In the genomic region with DNA sequence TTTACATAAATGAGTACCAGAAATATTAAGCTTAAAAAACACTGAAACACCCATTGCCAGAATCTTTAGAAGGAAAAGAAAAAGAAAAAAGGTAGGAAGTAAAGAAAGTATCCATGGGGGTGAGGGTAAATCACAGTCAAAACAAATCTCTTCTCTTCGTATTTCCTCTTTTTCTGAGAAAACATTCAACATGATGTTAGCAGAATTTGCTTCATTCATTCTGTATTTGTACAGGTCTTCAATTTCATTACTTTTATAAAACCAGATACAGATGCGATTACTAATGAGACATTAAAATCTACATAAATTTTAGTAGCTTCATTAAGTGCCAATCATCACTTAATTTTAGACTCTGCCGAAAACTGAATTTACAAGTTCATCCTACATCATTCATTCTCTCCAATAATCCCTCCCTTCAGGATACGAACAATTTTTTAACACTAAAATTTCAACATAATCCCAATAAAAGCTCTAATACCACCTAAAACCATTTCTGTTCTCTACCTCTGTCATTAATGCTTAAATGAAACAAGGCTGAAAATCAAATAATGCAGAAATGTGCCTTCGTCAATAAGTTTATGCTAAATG, we compare ENCODE assay signal across 8 cellular contexts. TPM values are rescaled to one million over a fixed set of nuclear protein-coding genes. Genes with fewer than 3 reads are reported as not detected.
DNase-seq lines count a peak whose midpoint lies in the region; ATAC-seq, FAIRE-seq and TF ChIP-seq lines count a peak whose summit lies in the region.

No MANE protein-coding gene starts in this region.

- H3K14ac ChIP-seq in H9 (ENCODE audit: insufficient read depth, low read length), result no peak overlapping the region

- no peaks in the 10 kb centered on the region for H3K9me3 Mint-ChIP-seq in CD8-positive, alpha-beta T cell
- no peaks in the 10 kb centered on the region for H3K9me3 Mint-ChIP-seq in H9

- in situ Hi-C loops in K562 (cut with MboI), result no loop called here

- TF ChIP-seq POLR2A in K562 (conservative IDR thresholded peaks at IDR 0.05), result no peak

- H3K9ac ChIP-seq in H9 (ENCODE audit: extremely low read depth, insufficient read length, low read length) (no peak overlapping the region), K562 (ENCODE audit: insufficient read depth in 1 of 2, low read depth in 2 of 2, low read length in 2 of 2) (no peak overlapping the region)

- DNase-seq in CD8-positive, alpha-beta T cell, result no peak
- no peak for DNase-seq in H9
- no peak for DNase-seq in K562 (ENCODE audit: extremely low read depth in 1 of 4, low spot score in 3 of 4)
- DNase-seq in LoVo (ENCODE audit: low spot score), result no peak
- DNase-seq in NCI-H345 (lab: John Stamatoyannopoulos, UW), result no peak
- DNase-seq in stimulated activated CD8-positive, alpha-beta memory T cell treated with anti-CD3 and anti-CD28 coated beads, Interleukin-4, amount 100 ng/mL, for 48 hours, result no peak

- peak overlapping the region; percentile 95 for H3K4me3 Mint-ChIP-seq in CD8-positive, alpha-beta T cell
- H3K4me3 Mint-ChIP-seq in H9, result peak overlapping the region in 1 of 2 experiments; percentile 56; a peak in 4 of 5 replicates

- H2BK15ac ChIP-seq in H9 (ENCODE audit: low read depth, low read length), result no peak overlapping the region

- no peak for TF ChIP-seq CTCF in CD8-positive, alpha-beta T cell (IDR thresholded peaks at IDR 0.05)
- TF ChIP-seq CTCF in H9 (conservative IDR thresholded peaks at IDR 0.05) (no peak), K562 (IDR thresholded peaks at IDR 0.05 in 2 of 3, conservative IDR thresholded peaks at IDR 0.05 in 1 of 3; ENCODE audit: insufficient read depth in 2 of 3, low read depth in 1 of 3, low read length in 3 of 3) (no peak)

- H3K4ac ChIP-seq in H9 (ENCODE audit: low read depth, low read length), result no peak overlapping the region

- peaks cover 31% of the 10 kb centered on the region for H3K36me3 Mint-ChIP-seq in CD8-positive, alpha-beta T cell
- H3K36me3 Mint-ChIP-seq in H9 (ENCODE audit: insufficient read depth in 1 of 3, low read depth in 3 of 3), result peaks cover 0 to 12% (median 0%) of the 10 kb centered on the region in 3 experiments; a peak in 2 of 7 replicates

- peaks cover 86% of the 10 kb centered on the region for H3K4me1 ChIP-seq in CD8-positive, alpha-beta T cell (ENCODE audit: insufficient read depth, low read length)
- H3K4me1 ChIP-seq in H9 (ENCODE audit: insufficient read depth, low read length) (peaks cover 3% of the 10 kb centered on the region), K562 (replicated peaks in 1 of 2; ENCODE audit: control insufficient read depth in 2 of 2, insufficient read depth in 2 of 2, low read length in 2 of 2) (peaks cover 0 to 15% of the 10 kb centered on the region in 2 experiments; a peak in 2 of 5 replicates), muscle layer of duodenum (ENCODE audit: control insufficient read depth in 1 of 2, insufficient read depth in 2 of 2, low read length in 2 of 2) (peaks cover 14 to 61% of the 10 kb centered on the region in 2 donors)

- no peaks in the 10 kb centered on the region for H3K79me2 ChIP-seq in H9 (ENCODE audit: insufficient read depth, low read length)
- H3K79me2 ChIP-seq in K562 (ENCODE audit: control insufficient read depth, insufficient read depth, low read length), result peaks cover 98% of the 10 kb centered on the region

- no peak overlapping the region for H2BK12ac ChIP-seq in H9 (ENCODE audit: insufficient read length, low read depth, low read length)

- no peaks in the 10 kb centered on the region for H3K36me3 ChIP-seq in CD8-positive, alpha-beta T cell (ENCODE audit: insufficient read depth, low read length)
- H3K36me3 ChIP-seq in K562 (ENCODE audit: control insufficient read depth, insufficient read depth, low read length) (peaks cover 20% of the 10 kb centered on the region), muscle layer of duodenum (ENCODE audit: control insufficient read depth in 1 of 2, insufficient read depth in 2 of 2, low read length in 2 of 2) (peaks cover 12 to 14% of the 10 kb centered on the region in 2 donors)

- ATAC-seq in CD8-positive, alpha-beta T cell, result no peak
- no peak for ATAC-seq in K562
- ATAC-seq in HG03354 (IDR thresholded peaks at IDR 0.05; ENCODE audit: poor library complexity, severe bottlenecking, unreplicated experiment), result no peak

- BruUV-seq in K562 (replicated peaks; lab: Mats Ljungman, UMichigan), result no TSS peak

- H2AFZ ChIP-seq in H9 (ENCODE audit: low read length) (no peak overlapping the region), K562 (ENCODE audit: low read depth, low read length) (no peak overlapping the region)

- CTCF ChIA-PET in CD8-positive, alpha-beta T cell (lab: Charles Lee), result interaction anchor here (1.1 kb wide), 1 partner anchor 429 kb away, joined by 3 read pairs; no protein-coding TSS in a partner anchor
- CTCF ChIA-PET in K562 (lab: Yijun Ruan, JAX; ENCODE audit: low intra/inter-chr PET ratio), result no interaction called here

- no peak overlapping the region for H3K56ac ChIP-seq in H9 (ENCODE audit: insufficient read length, low read depth, low read length)

- H4K8ac ChIP-seq in H9 (replicated peaks; ENCODE audit: insufficient read length, low read depth, low read length), result no peak overlapping the region

- H3K4me2 ChIP-seq in H9 (ENCODE audit: insufficient read depth, insufficient read length, low read length), result no peak overlapping the region
- H3K4me2 ChIP-seq in K562 (ENCODE audit: insufficient read depth, low read length), result no peak overlapping the region

- H2BK5ac ChIP-seq in H9 (ENCODE audit: insufficient read length, low read length), result no peak overlapping the region

- no peaks in the 10 kb centered on the region for H3K9me1 ChIP-seq in K562 (ENCODE audit: control insufficient read depth, insufficient read depth, low read length)

- H3K27ac Mint-ChIP-seq in CD8-positive, alpha-beta T cell, result no peak overlapping the region
- H3K27ac Mint-ChIP-seq in H9, result peak overlapping the region; percentile 50 to 86 (median 59); a peak in 5 of 7 replicates

- POLR2A ChIA-PET in CD8-positive, alpha-beta T cell (lab: Charles Lee), result interaction anchor here (0.7 to 1.4 kb wide), 3 partner anchors 51 to 450 kb away, joined by 3 to 4 read pairs (median 3); no protein-coding TSS in a partner anchor
- POLR2A ChIA-PET in K562 (lab: Yijun Ruan, JAX), result interaction anchor here (0.7 to 1.7 kb wide), 2 partner anchors 183 to 226 kb away, joined by 3 read pairs; no protein-coding TSS in a partner anchor

- TF ChIP-seq EP300 in K562 (IDR thresholded peaks at IDR 0.05; ENCODE audit: low read length), result no peak

- no peaks in the 10 kb centered on the region for H3K27me3 ChIP-seq in CD8-positive, alpha-beta T cell (ENCODE audit: insufficient read depth, low read length)
- H3K27me3 ChIP-seq in H9 (ENCODE audit: insufficient read depth, low read length), result no peaks in the 10 kb centered on the region; the same call in 1 of the 2 replicates
- no peaks in the 10 kb centered on the region for H3K27me3 ChIP-seq in K562 (ENCODE audit: control insufficient read depth in 2 of 2, insufficient read depth in 2 of 2, low read length in 2 of 2)
- no peaks in the 10 kb centered on the region for H3K27me3 ChIP-seq in muscle layer of duodenum (ENCODE audit: low read depth, low read length)

- no peak overlapping the region for H4K5ac ChIP-seq in H9 (ENCODE audit: insufficient read length, low read depth, low read length)

- H3K4me3 ChIP-seq in CD8-positive, alpha-beta T cell (ENCODE audit: low read depth, low read length), result no peak overlapping the region
- no peak overlapping the region for H3K4me3 ChIP-seq in K562
- peak overlapping the region; percentile 43 to 96 for H3K4me3 ChIP-seq in muscle layer of duodenum (ENCODE audit: low read depth in 1 of 2, low read length in 2 of 2)

- no peak for FAIRE-seq in K562 (lab: Jason Lieb, UNC)

- no peaks in the 10 kb centered on the region for H3K27me3 Mint-ChIP-seq in CD8-positive, alpha-beta T cell (ENCODE audit: low read depth)
- peaks cover 11% of the 10 kb centered on the region for H3K27me3 Mint-ChIP-seq in H9 (ENCODE audit: low read depth)

- H3K79me1 ChIP-seq in H9 (ENCODE audit: insufficient read depth, low read depth, low read length, poor library complexity, severe bottlenecking), result no peaks in the 10 kb centered on the region

- H3K4me1 Mint-ChIP-seq in CD8-positive, alpha-beta T cell (ENCODE audit: low read depth), result peaks cover 84% of the 10 kb centered on the region
- H3K4me1 Mint-ChIP-seq in H9, result peaks cover 71 to 74% of the 10 kb centered on the region in 2 experiments

- no peak overlapping the region for H3T11ph ChIP-seq in H9 (ENCODE audit: low read length)

- no peak overlapping the region for H3K18ac ChIP-seq in H9 (ENCODE audit: insufficient read length, low read depth, low read length)

- H2BK20ac ChIP-seq in H9 (ENCODE audit: low read depth, low read length, poor library complexity, severe bottlenecking), result no peak overlapping the region

- no peak overlapping the region for H2AK5ac ChIP-seq in H9 (ENCODE audit: insufficient read length, low read length)

- no peaks in the 10 kb centered on the region for H3K23me2 ChIP-seq in H9 (ENCODE audit: insufficient read length, low read depth, low read length, poor library complexity, severe bottlenecking)

- no peaks in the 10 kb centered on the region for H4K20me1 ChIP-seq in H9 (ENCODE audit: control insufficient read depth, insufficient read depth, insufficient read length)
- peaks cover 21% of the 10 kb centered on the region for H4K20me1 ChIP-seq in K562 (replicated peaks; ENCODE audit: control insufficient read depth, insufficient read depth, low read length)

- no peak overlapping the region for H3K27ac ChIP-seq in CD8-positive, alpha-beta T cell (ENCODE audit: low read depth, low read length)
- H3K27ac ChIP-seq in H9 (ENCODE audit: insufficient read length, low read depth, low read length), result no peak overlapping the region
- no peak overlapping the region for H3K27ac ChIP-seq in K562 (ENCODE audit: extremely low read depth, low read depth, low read length)
- peak overlapping the region; percentile 14 for H3K27ac ChIP-seq in muscle layer of duodenum (ENCODE audit: low read length)

- no peak overlapping the region for H4K91ac ChIP-seq in H9 (ENCODE audit: insufficient read length, low read depth, low read length)

- intact Hi-C loops in CD8-positive, alpha-beta T cell (cut with DNase I, micrococcal nuclease), result no loop called here
- intact Hi-C loops in K562 (cut with micrococcal nuclease), result no loop called here

- no peaks in the 10 kb centered on the region for H3K9me3 ChIP-seq in CD8-positive, alpha-beta T cell (ENCODE audit: low read length)
- H3K9me3 ChIP-seq in H9 (ENCODE audit: control insufficient read depth, low read depth, low read length), result no peaks in the 10 kb centered on the region
- H3K9me3 ChIP-seq in K562 (replicated peaks; ENCODE audit: control insufficient read depth, insufficient read depth, low read depth, low read length), result no peaks in the 10 kb centered on the region
- no peaks in the 10 kb centered on the region for H3K9me3 ChIP-seq in muscle layer of duodenum (ENCODE audit: control insufficient read depth in 1 of 2, low read length in 2 of 2)

- WGBS in H9 (ENCODE audit: extremely low coverage, insufficient read length, low lambda C conversion rate), result 100% methylated on average over 2 of the region's 5 CpGs
- 61% methylated on average over 5 of the region's 5 CpGs for WGBS in K562 (ENCODE audit: insufficient coverage, low coverage, missing lambda C conversion rate)

- H3K23ac ChIP-seq in H9 (ENCODE audit: insufficient read length, low read depth, low read length), result no peak overlapping the region

- no peak overlapping the region for H2BK120ac ChIP-seq in H9 (ENCODE audit: low read depth, low read length, poor library complexity, severe bottlenecking)

- no peak for TF ChIP-seq RAD21 in K562 (CRISPR knock-in tag; conservative IDR thresholded peaks at IDR 0.05 in 1 of 2, IDR thresholded peaks at IDR 0.05 in 1 of 2)

RNA-seq across cellular contexts. Expression of a gene that starts 7.0 kb away (rescaled TPM):
- total RNA-seq in CD8-positive, alpha-beta T cell, result 100 to 1,000 TPM; 179 to 181 TPM
- total RNA-seq in H9 (2021) (26.5 and 31.4 TPM in 2 replicates), K562 (2014; rRNA removed) (13.3 and 14.2 TPM in 2 replicates), K562 (2014; rRNA removed; fragmentation: Illumina TruSeq; extraction: Trizol) (25.0 and 29.3 TPM in 2 replicates), K562 (2015; rRNA removed; fragmentation: Illumina TruSeq; extraction: Trizol) (26.2 and 27.5 TPM in 2 replicates), K562 (2021) (33.5 and 36.0 TPM in 2 replicates)
- 33.0 and 42.8 TPM in 2 replicates for total RNA-seq in K562 (2011; cell fraction: chromatin; rRNA removed; ENCODE audit: low replicate concordance)
- total RNA-seq in K562 (2011; cell fraction: nucleolus; rRNA removed), result 9.5 and 12.0 TPM in 2 replicates
- total RNA-seq in K562 (2011; cell fraction: nucleoplasm; rRNA removed), result 15.3 and 17.5 TPM in 2 replicates
- polyA plus RNA-seq in K562 (2011; rRNA removed) (12.2 and 15.0 TPM in 2 replicates), K562 (2014; fragmentation: Illumina TruSeq; extraction: Trizol) (16.5 and 17.5 TPM in 2 replicates), K562 (2014; fragmentation: Nextera tagmentation; extraction: Ambion mirVana) (10 to 100 TPM in 1 of 2 experiments, 1 to 10 TPM in 1; 8.2 to 10.1 TPM), K562 (2014; rRNA removed) (10.1 and 10.4 TPM in 2 replicates)
- polyA plus RNA-seq in K562 (2011; cell fraction: cytosol; rRNA removed), result 4.2 and 7.2 TPM in 2 replicates
- 6.0 and 8.1 TPM in 2 replicates for polyA plus RNA-seq in K562 (2011; cell fraction: nucleus; rRNA removed)
- 14.5 and 14.6 TPM in 2 replicates for polyA plus RNA-seq in K562 (2012)
- 36.4 and 41.1 TPM in 2 replicates for polyA minus RNA-seq in K562 (2011; rRNA and poly(A)+ RNA removed)
- 12.2 and 16.9 TPM in 2 replicates for polyA minus RNA-seq in K562 (2011; cell fraction: cytosol; rRNA and poly(A)+ RNA removed)
- polyA minus RNA-seq in K562 (2011; cell fraction: nucleus; rRNA and poly(A)+ RNA removed), result 15.5 and 32.2 TPM in 2 replicates

Comparison
In these comparisons a context has a peak if more than half of its experiments do, and no peak if none do; other contexts are left out.
1. H3K4me3 ChIP-seq: peak in muscle layer of duodenum (2 of 2); none in CD8-positive, alpha-beta T cell (single experiment) and K562 (single experiment).